ENCODE assay signal across 17 cellular contexts in the genomic region with DNA sequence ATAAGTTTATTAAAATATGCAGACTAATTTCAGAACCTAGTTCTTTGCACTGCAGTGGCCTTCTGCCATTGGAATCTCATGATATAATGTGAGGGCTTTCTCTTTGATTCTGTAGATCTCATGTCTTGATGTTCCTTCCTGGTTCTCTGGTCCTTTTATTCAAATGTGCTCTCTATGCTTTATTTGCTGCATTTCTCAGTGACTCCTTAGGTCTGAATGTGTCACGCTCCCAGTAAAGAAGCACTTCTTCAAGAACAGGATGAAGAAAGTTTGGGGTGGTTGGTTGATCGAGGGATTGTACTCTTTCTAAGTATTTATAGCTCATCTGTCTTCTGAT.
A peak's percentile ranks its signal among the peaks of the same experiment; 100 is the strongest.
DNase-seq lines count a peak whose midpoint lies in the region; ATAC-seq, FAIRE-seq and TF ChIP-seq lines count a peak whose summit lies in the region.
"Had no signal": no experiment of that assay in that cellular context is flagged by ENCODE, and none has a peak within 500 bp of the region (broad histone marks: within the 10 kb centered on the region; RNA-seq: fewer than 3 reads in every experiment).

No MANE protein-coding gene starts in this region.

- H2BK15ac ChIP-seq in neuronal stem cell (ENCODE audit: low read length) = no peak overlapping the region

- no peaks in the 10 kb centered on the region for H3F3A ChIP-seq in PC-3 (ENCODE audit: low read length, unreplicated experiment)

- H2BK5ac ChIP-seq in neuronal stem cell (ENCODE audit: low read length) = no peak overlapping the region

- no peaks in the 10 kb centered on the region for H3K27me3 ChIP-seq in PC-3 (ENCODE audit: low read length)
- no peaks in the 10 kb centered on the region for H3K27me3 ChIP-seq in esophagus muscularis mucosa
- no peaks in the 10 kb centered on the region for H3K27me3 ChIP-seq in neuronal stem cell (ENCODE audit: control insufficient read depth in 3 of 3, insufficient read depth in 3 of 3, low read depth in 1 of 3, low read length in 3 of 3)
- no peaks in the 10 kb centered on the region for H3K27me3 ChIP-seq in tibial nerve
- H3K27me3 ChIP-seq: Peyer's patch had no signal

- no peak overlapping the region for H3K4ac ChIP-seq in neuronal stem cell (ENCODE audit: low read length)

- no peaks in the 10 kb centered on the region; the same call in 1 of the 2 replicates for H4K20me1 ChIP-seq in PC-3 (ENCODE audit: low read length)

- H4K8ac ChIP-seq in neuronal stem cell (ENCODE audit: low read depth, low read length) = no peak overlapping the region

- TF ChIP-seq CTCF in A549 (IDR thresholded peaks at IDR 0.05) = no peak
- no peak for TF ChIP-seq CTCF in PC-3 (conservative IDR thresholded peaks at IDR 0.05; ENCODE audit: low read depth, low read length)
- TF ChIP-seq CTCF in esophagus muscularis mucosa (IDR thresholded peaks at IDR 0.05) = no peak
- TF ChIP-seq CTCF in tibial nerve (IDR thresholded peaks at IDR 0.05) = no peak

- no peaks in the 10 kb centered on the region for H3K36me3 ChIP-seq in PC-3 (ENCODE audit: low read depth, low read length)
- H3K36me3 ChIP-seq in esophagus muscularis mucosa = peaks cover 0 to 10% (median 3%) of the 10 kb centered on the region in 4 donors
- H3K36me3 ChIP-seq in neuronal stem cell (replicated peaks in 1 of 2; ENCODE audit: control insufficient read depth in 2 of 2, insufficient read depth in 2 of 2, low read length in 2 of 2) = no peaks in the 10 kb centered on the region
- H3K36me3 ChIP-seq in tibial nerve = peaks cover 0 to 11% (median 0%) of the 10 kb centered on the region in 3 donors
- H3K36me3 ChIP-seq: Peyer's patch had no signal

- H3K4me3 ChIP-seq in A549 = no peak overlapping the region
- peak overlapping the region; percentile 25 for H3K4me3 ChIP-seq in PC-3 (ENCODE audit: low read length)
- no peak overlapping the region for H3K4me3 ChIP-seq in esophagus muscularis mucosa
- H3K4me3 ChIP-seq in neuronal stem cell (ENCODE audit: low read length in 2 of 2) = no peak overlapping the region
- H3K4me3 ChIP-seq in tibial nerve = no peak overlapping the region
- H3K4me3 ChIP-seq: K562, Peyer's patch had no signal

- FAIRE-seq in A549 (lab: Jason Lieb, UNC) = no peak
- FAIRE-seq: K562 had no signal

- peak overlapping the region; percentile 21 for H2AFZ ChIP-seq in PC-3 (ENCODE audit: low read length)
- H2AFZ ChIP-seq in neuronal stem cell (ENCODE audit: low read length) = no peak overlapping the region

- no peak overlapping the region for H3K9ac ChIP-seq in PC-3 (ENCODE audit: low read length)
- H3K9ac ChIP-seq in neuronal stem cell (ENCODE audit: low read depth, low read length, poor library complexity) = peak overlapping the region; percentile 18

- TF ChIP-seq EP300 in A549 (IDR thresholded peaks at IDR 0.05) (no peak), esophagus muscularis mucosa (IDR thresholded peaks at IDR 0.05) (no peak), tibial nerve (IDR thresholded peaks at IDR 0.05) (no peak)

- no TSS peak for BruUV-seq in PC-3 (replicated peaks; lab: Mats Ljungman, UMichigan)

- intact Hi-C loops in PC-3 (cut with micrococcal nuclease) = loop anchor here (5.0 to 10.0 kb wide), 2 partner anchors 162 to 840 kb away; a partner anchor contains a TSS
- intact Hi-C loops in esophagus muscularis mucosa (cut with DNase I) = no loop called here

- H2BK12ac ChIP-seq in neuronal stem cell (ENCODE audit: low read length) = no peak overlapping the region

- H3K18ac ChIP-seq in neuronal stem cell (ENCODE audit: low read length) = no peak overlapping the region

- H3K4me1 ChIP-seq in A549 (peaks cover 20% of the 10 kb centered on the region), PC-3 (ENCODE audit: insufficient read depth, low read length) (peaks cover 34% of the 10 kb centered on the region), esophagus muscularis mucosa (peaks cover 9 to 22% (median 20%) of the 10 kb centered on the region in 4 donors), neuronal stem cell (ENCODE audit: control insufficient read depth in 2 of 2, insufficient read depth in 1 of 2, low read depth in 1 of 2, low read length in 2 of 2) (peaks cover 1 to 17% of the 10 kb centered on the region in 2 donors), tibial nerve (peaks cover 0 to 21% (median 7%) of the 10 kb centered on the region in 4 donors)

- POLR2A ChIA-PET in A549 (lab: Yijun Ruan, JAX) = no interaction called here
- POLR2A ChIA-PET in PC-3 (lab: Charles Lee; ENCODE audit: unreplicated experiment) = no interaction called here

- H3K79me2 ChIP-seq in PC-3 (ENCODE audit: low read length) = no peaks in the 10 kb centered on the region

- ATAC-seq in A549 = peak; percentile 69 to 74
- peak; percentile 42 for ATAC-seq in PC-3
- ATAC-seq: activated CD4-positive, CD25-positive, alpha-beta regulatory T cell treated with anti-CD3 and anti-CD28 coated beads, Interleukin-2, amount 50 U/mL, for 24 hours; activated CD8-positive, alpha-beta T cell treated with anti-CD3 and anti-CD28 coated beads, Interleukin-2, amount 10 ng/mL, durations not matched to agents 7 days and 5 days; activated T-cell treated with anti-CD3 and anti-CD28 coated beads, Interleukin-2, amount 50 U/mL, for 72 hours had no signal

- no peak for TF ChIP-seq RAD21 in A549 (conservative IDR thresholded peaks at IDR 0.05 in 1 of 2, IDR thresholded peaks at IDR 0.05 in 1 of 2)

- H3K4me2 ChIP-seq in A549 (peak overlapping the region; percentile 75), PC-3 (ENCODE audit: low read length) (peak overlapping the region; percentile 70), neuronal stem cell (ENCODE audit: insufficient read depth, low read length, poor library complexity, severe bottlenecking) (no peak overlapping the region)

- no peak overlapping the region for H3K27ac ChIP-seq in A549
- peak overlapping the region; percentile 30 for H3K27ac ChIP-seq in PC-3 (ENCODE audit: low read length)
- peak overlapping the region; percentile 36 to 54 (median 51) for H3K27ac ChIP-seq in esophagus muscularis mucosa (replicated peaks in 1 of 4)
- H3K27ac ChIP-seq in neuronal stem cell (replicated peaks; ENCODE audit: low read length) = no peak overlapping the region
- no peak overlapping the region for H3K27ac ChIP-seq in tibial nerve

- no peak overlapping the region for H4K91ac ChIP-seq in neuronal stem cell (ENCODE audit: low read depth, low read length, poor library complexity)

- no peaks in the 10 kb centered on the region for H3K9me2 ChIP-seq in PC-3 (replicated peaks; ENCODE audit: low read length)

- H2BK120ac ChIP-seq in neuronal stem cell (ENCODE audit: low read depth, low read length) = no peak overlapping the region

- TF ChIP-seq POLR2A in A549 (IDR thresholded peaks at IDR 0.05; ENCODE audit: low read length) (no peak), esophagus muscularis mucosa (IDR thresholded peaks at IDR 0.05; ENCODE audit: low read depth) (no peak), tibial nerve (IDR thresholded peaks at IDR 0.05) (no peak)

- no peaks in the 10 kb centered on the region for H3K9me3 ChIP-seq in A549
- H3K9me3 ChIP-seq in PC-3 (ENCODE audit: low read length) = no peaks in the 10 kb centered on the region
- no peaks in the 10 kb centered on the region for H3K9me3 ChIP-seq in esophagus muscularis mucosa
- H3K9me3 ChIP-seq in neuronal stem cell (replicated peaks in 1 of 2; ENCODE audit: control insufficient read depth in 2 of 2, insufficient read depth in 1 of 2, low read depth in 1 of 2, low read length in 2 of 2) = no peaks in the 10 kb centered on the region
- H3K9me3 ChIP-seq in tibial nerve = no peaks in the 10 kb centered on the region
- H3K9me3 ChIP-seq: Peyer's patch had no signal

- H3K79me1 ChIP-seq in neuronal stem cell (ENCODE audit: low read depth, low read length) = no peaks in the 10 kb centered on the region

- DNase-seq in A549 (ENCODE audit: low read depth in 1 of 2, low spot score in 1 of 2) (no peak), PC-3 (no peak), esophagus muscularis mucosa (ENCODE audit: extremely low spot score) (no peak), neuronal stem cell (ENCODE audit: low spot score) (no peak), GM19240 (ENCODE audit: insufficient read length, low spot score) (no peak), GF-D8 (lab: John Stamatoyannopoulos, UW) (no peak), NCI-H1105 treated with DMSO at 0.1 percent for 48 hours (lab: John Stamatoyannopoulos, UW) (no peak), tibial nerve (ENCODE audit: low spot score in 2 of 2) (no peak)
- DNase-seq: activated CD8-positive, alpha-beta T cell treated with anti-CD3 and anti-CD28 coated beads, Interleukin-2, amount 10 ng/mL, durations not matched to agents 7 days and 5 days; activated T-cell treated with anti-CD3 and anti-CD28 coated beads, Interleukin-2, amount 50 U/mL, for 72 hours; CD4-positive, CD25-positive, alpha-beta regulatory T cell; effector CD4-positive, alpha-beta T cell; GDM1; MM.1S had no signal

- 25% methylated on average over 2 of the region's 2 CpGs for WGBS in A549 (ENCODE audit: missing lambda C conversion rate)
- 22% methylated on average over 2 of the region's 2 CpGs for WGBS in esophagus muscularis mucosa
- WGBS in neuronal stem cell (ENCODE audit: extremely low coverage in 2 of 2, insufficient read length in 2 of 2, insufficient replicate concordance in 1 of 2), 2 donors = no CpG with 5 or more reads among the region's 2 CpGs
- 48 to 57% methylated on average over 2 of the region's 2 CpGs for WGBS in tibial nerve, 2 donors

- H3K23ac ChIP-seq in neuronal stem cell (ENCODE audit: low read depth, low read length, poor library complexity) = no peak overlapping the region

- H2AK5ac ChIP-seq in neuronal stem cell (ENCODE audit: low read depth, low read length) = no peak overlapping the region

- H3K14ac ChIP-seq in neuronal stem cell (ENCODE audit: low read length) = no peak overlapping the region

- CTCF ChIA-PET in A549 (lab: Yijun Ruan, JAX) = interaction anchor here (1.3 kb wide), 1 partner anchor 10 kb away, joined by 3 read pairs; no protein-coding TSS in a partner anchor
- CTCF ChIA-PET in PC-3 (lab: Charles Lee) = no interaction called here

TF ChIP-seq in A549, 52 proteins besides CTCF, POLR2A, EP300 and RAD21 (continues in another document):
- TF ChIP-seq EHF (CRISPR knock-in tag; IDR thresholded peaks at IDR 0.05) = no peak
- TF ChIP-seq KDM1A (IDR thresholded peaks at IDR 0.05; ENCODE audit: low read depth) = no peak
- TF ChIP-seq EHMT2 (IDR thresholded peaks at IDR 0.05; ENCODE audit: low read depth) = no peak
- TF ChIP-seq ZC3H11A (IDR thresholded peaks at IDR 0.05) = no peak
- TF ChIP-seq CBX2 (IDR thresholded peaks at IDR 0.05; ENCODE audit: borderline replicate concordance, low read depth) = no peak
- TF ChIP-seq FOSB (CRISPR knock-in tag; IDR thresholded peaks at IDR 0.05) = no peak

Comparison
In these comparisons a context has a peak if more than half of its experiments do, and no peak if none do; other contexts are left out.
1. H3K27ac ChIP-seq: peak in PC-3 (single experiment) and esophagus muscularis mucosa (4 of 4); none in A549 (0 of 2), neuronal stem cell (single experiment) and tibial nerve (0 of 4).